Comparison of ENCODE assay signal across 21 cellular contexts in the genomic region with DNA sequence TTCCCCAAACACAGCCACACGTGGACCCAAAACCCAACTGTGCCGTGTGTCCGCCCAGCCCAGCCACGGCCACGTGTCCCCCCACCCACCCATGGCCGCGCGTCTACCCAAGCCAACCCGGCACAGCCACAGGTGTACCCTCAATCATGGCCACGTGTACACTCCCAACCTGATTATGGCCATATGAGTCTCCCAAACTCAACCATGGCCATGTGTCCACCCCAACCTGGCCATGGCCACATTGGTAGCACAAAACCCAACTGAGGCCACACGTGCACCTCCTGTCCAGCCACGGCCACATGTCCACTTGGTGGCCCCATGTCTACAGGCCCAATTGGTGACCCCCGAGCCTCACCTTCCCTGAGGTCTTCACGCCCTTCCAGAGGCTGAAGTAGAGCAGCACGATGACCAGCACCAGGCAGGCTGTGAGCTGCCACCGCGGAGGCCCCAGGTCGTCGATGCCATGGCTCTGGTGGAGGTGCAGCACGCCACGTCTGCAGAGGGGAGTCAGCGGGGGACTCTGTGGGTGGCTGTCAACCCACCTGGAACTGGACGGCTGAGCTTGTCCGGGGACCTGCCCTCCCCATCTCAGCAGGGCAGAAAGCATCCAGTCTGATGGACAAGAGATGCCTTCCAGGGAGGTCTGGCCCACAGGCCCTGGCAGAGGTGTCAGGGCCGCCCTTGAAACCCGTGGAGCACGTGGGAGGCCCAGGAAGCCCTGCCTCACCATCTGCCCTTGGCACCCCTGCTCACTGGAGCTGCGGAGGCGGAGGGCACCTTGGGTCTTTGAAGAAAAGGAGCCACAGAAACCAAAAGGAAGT. TPM values are rescaled to one million over a fixed set of nuclear protein-coding genes. Genes with fewer than 3 reads are reported as not detected.
"Had no signal": no experiment of that assay in that cellular context is flagged by ENCODE, and none has a peak within 500 bp of the region (broad histone marks: within the 10 kb centered on the region; RNA-seq: fewer than 3 reads in every experiment).

No MANE protein-coding gene starts in this region.

- H3K4me2 ChIP-seq: hepatocyte had no signal

- FAIRE-seq: endothelial cell of umbilical vein had no signal

- H3K27ac ChIP-seq: esophagus squamous epithelium, hepatocyte, ovary, SJSA1, skin epidermis, suprapubic skin, upper lobe of left lung had no signal

- H3K36me3 ChIP-seq: esophagus squamous epithelium, ovary, SJSA1, suprapubic skin, upper lobe of left lung had no signal

- H2AFZ ChIP-seq: hepatocyte had no signal

- H3K4me1 ChIP-seq: esophagus squamous epithelium, SJSA1, suprapubic skin, upper lobe of left lung had no signal

- DNase-seq: activated CD8-positive, alpha-beta T cell treated with anti-CD3 and anti-CD28 coated beads for 36 hours; activated gamma-delta T cell; activated naive CD8-positive, alpha-beta T cell treated with anti-CD3 and anti-CD28 coated beads for 36 hours; activated T-cell treated with anti-CD3 and anti-CD28 coated beads, Interleukin-2, amount 50 U/mL, for 72 hours; amygdala; effector CD8-positive, alpha-beta T cell; esophagus squamous epithelium; islet precursor cell; mesendoderm; ovary; T-helper 9 cell; upper lobe of left lung had no signal

- H3K9me3 ChIP-seq: ovary, suprapubic skin had no signal

- ATAC-seq: activated CD8-positive, alpha-beta T cell treated with anti-CD3 and anti-CD28 coated beads for 36 hours; activated T-cell treated with anti-CD3 and anti-CD28 coated beads, Interleukin-2, amount 50 U/mL, for 72 hours; left lobe of liver had no signal

- H3K27me3 ChIP-seq: hepatocyte, ovary, SJSA1, suprapubic skin, upper lobe of left lung had no signal

- H3K4me3 ChIP-seq: esophagus squamous epithelium, hepatocyte, ovary, SJSA1, skin epidermis, suprapubic skin, upper lobe of left lung had no signal

RNA-seq across cellular contexts. Expression of a gene that starts 23.5 kb away (rescaled TPM):
- total RNA-seq: activated CD8-positive, alpha-beta T cell treated with anti-CD3 and anti-CD28 coated beads for 36 hours; activated naive CD8-positive, alpha-beta T cell treated with anti-CD3 and anti-CD28 coated beads for 36 hours; activated T-cell treated with anti-CD3 and anti-CD28 coated beads, Interleukin-2, amount 50 U/mL, for 72 hours; endothelial cell of umbilical vein; fibroblast of villous mesenchyme; glomerular endothelial cell; hepatocyte; left lobe of liver; renal cortical epithelial cell; SJSA1 had no signal
- polyA plus RNA-seq: endothelial cell of umbilical vein, hepatocyte had no signal
